Comparison of ENCODE assay signal across 1 cellular context in the genomic region with DNA sequence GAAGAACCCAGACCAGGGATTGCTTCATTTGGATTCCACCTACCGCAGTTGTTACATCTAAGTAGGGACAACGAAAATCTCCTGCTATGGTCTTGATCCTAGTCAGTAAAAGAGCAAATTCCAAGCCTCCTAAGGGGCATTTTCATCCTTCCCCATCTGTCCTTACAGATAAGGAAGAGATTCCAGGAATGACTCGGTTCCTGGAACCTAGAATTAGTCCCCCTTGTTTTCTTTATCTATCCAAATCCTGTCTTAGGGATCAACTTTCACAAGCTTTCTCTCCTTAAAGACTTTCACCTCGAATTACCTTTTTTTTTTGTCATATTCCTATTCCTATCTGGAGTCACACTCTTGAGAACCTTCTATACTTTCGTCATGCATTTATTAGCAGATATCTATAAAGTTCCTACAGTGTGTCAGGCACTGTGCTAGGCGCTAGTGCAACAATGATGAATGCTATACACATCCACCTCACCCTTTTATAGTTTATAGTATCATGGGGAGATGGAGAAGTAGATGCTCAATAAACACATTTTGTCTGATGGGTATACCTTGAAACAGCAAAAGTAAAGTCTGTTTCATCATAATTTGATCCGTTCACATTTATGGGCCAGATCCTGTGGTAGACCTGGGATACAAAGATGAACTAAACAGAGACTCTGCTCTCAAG.
TF ChIP-seq lines count a peak whose summit lies in the region.

No MANE protein-coding gene starts in this region.

TF ChIP-seq in K562, 482 proteins besides CTCF, POLR2A, EP300 and RAD21 (continued from another document and continues in another):
- TF ChIP-seq, protein P1, sequence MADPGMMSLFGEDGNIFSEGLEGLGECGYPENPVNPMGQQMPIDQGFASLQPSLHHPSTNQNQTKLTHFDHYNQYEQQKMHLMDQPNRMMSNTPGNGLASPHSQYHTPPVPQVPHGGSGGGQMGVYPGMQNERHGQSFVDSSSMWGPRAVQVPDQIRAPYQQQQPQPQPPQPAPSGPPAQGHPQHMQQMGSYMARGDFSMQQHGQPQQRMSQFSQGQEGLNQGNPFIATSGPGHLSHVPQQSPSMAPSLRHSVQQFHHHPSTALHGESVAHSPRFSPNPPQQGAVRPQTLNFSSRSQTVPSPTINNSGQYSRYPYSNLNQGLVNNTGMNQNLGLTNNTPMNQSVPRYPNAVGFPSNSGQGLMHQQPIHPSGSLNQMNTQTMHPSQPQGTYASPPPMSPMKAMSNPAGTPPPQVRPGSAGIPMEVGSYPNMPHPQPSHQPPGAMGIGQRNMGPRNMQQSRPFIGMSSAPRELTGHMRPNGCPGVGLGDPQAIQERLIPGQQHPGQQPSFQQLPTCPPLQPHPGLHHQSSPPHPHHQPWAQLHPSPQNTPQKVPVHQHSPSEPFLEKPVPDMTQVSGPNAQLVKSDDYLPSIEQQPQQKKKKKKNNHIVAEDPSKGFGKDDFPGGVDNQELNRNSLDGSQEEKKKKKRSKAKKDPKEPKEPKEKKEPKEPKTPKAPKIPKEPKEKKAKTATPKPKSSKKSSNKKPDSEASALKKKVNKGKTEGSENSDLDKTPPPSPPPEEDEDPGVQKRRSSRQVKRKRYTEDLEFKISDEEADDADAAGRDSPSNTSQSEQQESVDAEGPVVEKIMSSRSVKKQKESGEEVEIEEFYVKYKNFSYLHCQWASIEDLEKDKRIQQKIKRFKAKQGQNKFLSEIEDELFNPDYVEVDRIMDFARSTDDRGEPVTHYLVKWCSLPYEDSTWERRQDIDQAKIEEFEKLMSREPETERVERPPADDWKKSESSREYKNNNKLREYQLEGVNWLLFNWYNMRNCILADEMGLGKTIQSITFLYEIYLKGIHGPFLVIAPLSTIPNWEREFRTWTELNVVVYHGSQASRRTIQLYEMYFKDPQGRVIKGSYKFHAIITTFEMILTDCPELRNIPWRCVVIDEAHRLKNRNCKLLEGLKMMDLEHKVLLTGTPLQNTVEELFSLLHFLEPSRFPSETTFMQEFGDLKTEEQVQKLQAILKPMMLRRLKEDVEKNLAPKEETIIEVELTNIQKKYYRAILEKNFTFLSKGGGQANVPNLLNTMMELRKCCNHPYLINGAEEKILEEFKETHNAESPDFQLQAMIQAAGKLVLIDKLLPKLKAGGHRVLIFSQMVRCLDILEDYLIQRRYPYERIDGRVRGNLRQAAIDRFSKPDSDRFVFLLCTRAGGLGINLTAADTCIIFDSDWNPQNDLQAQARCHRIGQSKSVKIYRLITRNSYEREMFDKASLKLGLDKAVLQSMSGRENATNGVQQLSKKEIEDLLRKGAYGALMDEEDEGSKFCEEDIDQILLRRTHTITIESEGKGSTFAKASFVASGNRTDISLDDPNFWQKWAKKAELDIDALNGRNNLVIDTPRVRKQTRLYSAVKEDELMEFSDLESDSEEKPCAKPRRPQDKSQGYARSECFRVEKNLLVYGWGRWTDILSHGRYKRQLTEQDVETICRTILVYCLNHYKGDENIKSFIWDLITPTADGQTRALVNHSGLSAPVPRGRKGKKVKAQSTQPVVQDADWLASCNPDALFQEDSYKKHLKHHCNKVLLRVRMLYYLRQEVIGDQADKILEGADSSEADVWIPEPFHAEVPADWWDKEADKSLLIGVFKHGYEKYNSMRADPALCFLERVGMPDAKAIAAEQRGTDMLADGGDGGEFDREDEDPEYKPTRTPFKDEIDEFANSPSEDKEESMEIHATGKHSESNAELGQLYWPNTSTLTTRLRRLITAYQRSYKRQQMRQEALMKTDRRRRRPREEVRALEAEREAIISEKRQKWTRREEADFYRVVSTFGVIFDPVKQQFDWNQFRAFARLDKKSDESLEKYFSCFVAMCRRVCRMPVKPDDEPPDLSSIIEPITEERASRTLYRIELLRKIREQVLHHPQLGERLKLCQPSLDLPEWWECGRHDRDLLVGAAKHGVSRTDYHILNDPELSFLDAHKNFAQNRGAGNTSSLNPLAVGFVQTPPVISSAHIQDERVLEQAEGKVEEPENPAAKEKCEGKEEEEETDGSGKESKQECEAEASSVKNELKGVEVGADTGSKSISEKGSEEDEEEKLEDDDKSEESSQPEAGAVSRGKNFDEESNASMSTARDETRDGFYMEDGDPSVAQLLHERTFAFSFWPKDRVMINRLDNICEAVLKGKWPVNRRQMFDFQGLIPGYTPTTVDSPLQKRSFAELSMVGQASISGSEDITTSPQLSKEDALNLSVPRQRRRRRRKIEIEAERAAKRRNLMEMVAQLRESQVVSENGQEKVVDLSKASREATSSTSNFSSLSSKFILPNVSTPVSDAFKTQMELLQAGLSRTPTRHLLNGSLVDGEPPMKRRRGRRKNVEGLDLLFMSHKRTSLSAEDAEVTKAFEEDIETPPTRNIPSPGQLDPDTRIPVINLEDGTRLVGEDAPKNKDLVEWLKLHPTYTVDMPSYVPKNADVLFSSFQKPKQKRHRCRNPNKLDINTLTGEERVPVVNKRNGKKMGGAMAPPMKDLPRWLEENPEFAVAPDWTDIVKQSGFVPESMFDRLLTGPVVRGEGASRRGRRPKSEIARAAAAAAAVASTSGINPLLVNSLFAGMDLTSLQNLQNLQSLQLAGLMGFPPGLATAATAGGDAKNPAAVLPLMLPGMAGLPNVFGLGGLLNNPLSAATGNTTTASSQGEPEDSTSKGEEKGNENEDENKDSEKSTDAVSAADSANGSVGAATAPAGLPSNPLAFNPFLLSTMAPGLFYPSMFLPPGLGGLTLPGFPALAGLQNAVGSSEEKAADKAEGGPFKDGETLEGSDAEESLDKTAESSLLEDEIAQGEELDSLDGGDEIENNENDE (IDR thresholded peaks at IDR 0.05; ENCODE audit: low read depth, low read length), result no peak
- TF ChIP-seq STAT5A (IDR thresholded peaks at IDR 0.05; ENCODE audit: borderline replicate concordance, low read length) (peak; percentile 74), SUPT5H (IDR thresholded peaks at IDR 0.05) (no peak), TFAM (CRISPR knock-in tag; conservative IDR thresholded peaks at IDR 0.05) (no peak), DDX20 (tag; IDR thresholded peaks at IDR 0.05; ENCODE audit: low read depth) (no peak), BRD4 (IDR thresholded peaks at IDR 0.05) (no peak), POLR3A (IDR thresholded peaks at IDR 0.05; ENCODE audit: borderline replicate concordance, extremely low read depth, insufficient read depth, insufficient read length) (no peak), ARID1B (IDR thresholded peaks at IDR 0.05) (peak; percentile 91), ZNF589 (CRISPR knock-in tag; IDR thresholded peaks at IDR 0.05; ENCODE audit: low read depth) (no peak), PHB2 (IDR thresholded peaks at IDR 0.05; ENCODE audit: low read depth) (0 out of 2 replicates have a peak, but pooled peaks have one; percentile 13), ZNF644 (tag; IDR thresholded peaks at IDR 0.05; ENCODE audit: low read depth) (no peak), POLR2H (tag; IDR thresholded peaks at IDR 0.05; ENCODE audit: low read depth) (no peak), POLR2B (IDR thresholded peaks at IDR 0.05; ENCODE audit: low read depth, partially characterized antibody) (no peak), CSDE1 (IDR thresholded peaks at IDR 0.05) (no peak), HOXB6 (CRISPR knock-in tag; IDR thresholded peaks at IDR 0.05; ENCODE audit: borderline replicate concordance) (no peak), PHTF2 (CRISPR knock-in tag; IDR thresholded peaks at IDR 0.05) (no peak), ZNF197 (CRISPR knock-in tag; IDR thresholded peaks at IDR 0.05; ENCODE audit: low read depth) (no peak), SIN3B (IDR thresholded peaks at IDR 0.05; ENCODE audit: low read depth) (no peak), SNIP1 (IDR thresholded peaks at IDR 0.05; ENCODE audit: low read depth) (no peak), SREBF2 (CRISPR knock-in tag; IDR thresholded peaks at IDR 0.05) (no peak), FOXA3 (CRISPR knock-in tag; conservative IDR thresholded peaks at IDR 0.05 in 1 of 2, IDR thresholded peaks at IDR 0.05 in 1 of 2) (no peak)
- TF ChIP-seq, protein P2, sequence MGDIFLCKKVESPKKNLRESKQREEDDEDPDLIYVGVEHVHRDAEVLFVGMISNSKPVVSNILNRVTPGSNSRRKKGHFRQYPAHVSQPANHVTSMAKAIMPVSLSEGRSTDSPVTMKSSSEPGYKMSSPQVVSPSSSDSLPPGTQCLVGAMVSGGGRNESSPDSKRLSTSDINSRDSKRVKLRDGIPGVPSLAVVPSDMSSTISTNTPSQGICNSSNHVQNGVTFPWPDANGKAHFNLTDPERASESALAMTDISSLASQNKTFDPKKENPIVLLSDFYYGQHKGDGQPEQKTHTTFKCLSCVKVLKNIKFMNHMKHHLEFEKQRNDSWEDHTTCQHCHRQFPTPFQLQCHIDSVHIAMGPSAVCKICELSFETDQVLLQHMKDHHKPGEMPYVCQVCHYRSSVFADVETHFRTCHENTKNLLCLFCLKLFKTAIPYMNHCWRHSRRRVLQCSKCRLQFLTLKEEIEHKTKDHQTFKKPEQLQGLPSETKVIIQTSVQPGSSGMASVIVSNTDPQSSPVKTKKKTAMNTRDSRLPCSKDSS (IDR thresholded peaks at IDR 0.05; ENCODE audit: low read depth, partially characterized antibody), result no peak
- TF ChIP-seq, protein P3, sequence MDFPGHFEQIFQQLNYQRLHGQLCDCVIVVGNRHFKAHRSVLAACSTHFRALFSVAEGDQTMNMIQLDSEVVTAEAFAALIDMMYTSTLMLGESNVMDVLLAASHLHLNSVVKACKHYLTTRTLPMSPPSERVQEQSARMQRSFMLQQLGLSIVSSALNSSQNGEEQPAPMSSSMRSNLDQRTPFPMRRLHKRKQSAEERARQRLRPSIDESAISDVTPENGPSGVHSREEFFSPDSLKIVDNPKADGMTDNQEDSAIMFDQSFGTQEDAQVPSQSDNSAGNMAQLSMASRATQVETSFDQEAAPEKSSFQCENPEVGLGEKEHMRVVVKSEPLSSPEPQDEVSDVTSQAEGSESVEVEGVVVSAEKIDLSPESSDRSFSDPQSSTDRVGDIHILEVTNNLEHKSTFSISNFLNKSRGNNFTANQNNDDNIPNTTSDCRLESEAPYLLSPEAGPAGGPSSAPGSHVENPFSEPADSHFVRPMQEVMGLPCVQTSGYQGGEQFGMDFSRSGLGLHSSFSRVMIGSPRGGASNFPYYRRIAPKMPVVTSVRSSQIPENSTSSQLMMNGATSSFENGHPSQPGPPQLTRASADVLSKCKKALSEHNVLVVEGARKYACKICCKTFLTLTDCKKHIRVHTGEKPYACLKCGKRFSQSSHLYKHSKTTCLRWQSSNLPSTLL (IDR thresholded peaks at IDR 0.05), result no peak; the same call in 1 of the 2 replicates
- TF ChIP-seq, protein P4, sequence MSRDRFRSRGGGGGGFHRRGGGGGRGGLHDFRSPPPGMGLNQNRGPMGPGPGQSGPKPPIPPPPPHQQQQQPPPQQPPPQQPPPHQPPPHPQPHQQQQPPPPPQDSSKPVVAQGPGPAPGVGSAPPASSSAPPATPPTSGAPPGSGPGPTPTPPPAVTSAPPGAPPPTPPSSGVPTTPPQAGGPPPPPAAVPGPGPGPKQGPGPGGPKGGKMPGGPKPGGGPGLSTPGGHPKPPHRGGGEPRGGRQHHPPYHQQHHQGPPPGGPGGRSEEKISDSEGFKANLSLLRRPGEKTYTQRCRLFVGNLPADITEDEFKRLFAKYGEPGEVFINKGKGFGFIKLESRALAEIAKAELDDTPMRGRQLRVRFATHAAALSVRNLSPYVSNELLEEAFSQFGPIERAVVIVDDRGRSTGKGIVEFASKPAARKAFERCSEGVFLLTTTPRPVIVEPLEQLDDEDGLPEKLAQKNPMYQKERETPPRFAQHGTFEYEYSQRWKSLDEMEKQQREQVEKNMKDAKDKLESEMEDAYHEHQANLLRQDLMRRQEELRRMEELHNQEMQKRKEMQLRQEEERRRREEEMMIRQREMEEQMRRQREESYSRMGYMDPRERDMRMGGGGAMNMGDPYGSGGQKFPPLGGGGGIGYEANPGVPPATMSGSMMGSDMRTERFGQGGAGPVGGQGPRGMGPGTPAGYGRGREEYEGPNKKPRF (IDR thresholded peaks at IDR 0.05; ENCODE audit: low read depth, low read length), result no peak
- TF ChIP-seq, protein P5, sequence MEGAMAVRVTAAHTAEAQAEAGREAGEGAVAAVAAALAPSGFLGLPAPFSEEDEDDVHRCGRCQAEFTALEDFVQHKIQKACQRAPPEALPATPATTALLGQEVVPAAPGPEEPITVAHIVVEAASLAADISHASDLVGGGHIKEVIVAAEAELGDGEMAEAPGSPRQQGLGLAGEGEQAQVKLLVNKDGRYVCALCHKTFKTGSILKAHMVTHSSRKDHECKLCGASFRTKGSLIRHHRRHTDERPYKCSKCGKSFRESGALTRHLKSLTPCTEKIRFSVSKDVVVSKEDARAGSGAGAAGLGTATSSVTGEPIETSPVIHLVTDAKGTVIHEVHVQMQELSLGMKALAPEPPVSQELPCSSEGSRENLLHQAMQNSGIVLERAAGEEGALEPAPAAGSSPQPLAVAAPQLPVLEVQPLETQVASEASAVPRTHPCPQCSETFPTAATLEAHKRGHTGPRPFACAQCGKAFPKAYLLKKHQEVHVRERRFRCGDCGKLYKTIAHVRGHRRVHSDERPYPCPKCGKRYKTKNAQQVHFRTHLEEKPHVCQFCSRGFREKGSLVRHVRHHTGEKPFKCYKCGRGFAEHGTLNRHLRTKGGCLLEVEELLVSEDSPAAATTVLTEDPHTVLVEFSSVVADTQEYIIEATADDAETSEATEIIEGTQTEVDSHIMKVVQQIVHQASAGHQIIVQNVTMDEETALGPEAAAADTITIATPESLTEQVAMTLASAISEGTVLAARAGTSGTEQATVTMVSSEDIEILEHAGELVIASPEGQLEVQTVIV (CRISPR knock-in tag; IDR thresholded peaks at IDR 0.05; ENCODE audit: borderline replicate concordance), result no peak
- TF ChIP-seq, protein P6, sequence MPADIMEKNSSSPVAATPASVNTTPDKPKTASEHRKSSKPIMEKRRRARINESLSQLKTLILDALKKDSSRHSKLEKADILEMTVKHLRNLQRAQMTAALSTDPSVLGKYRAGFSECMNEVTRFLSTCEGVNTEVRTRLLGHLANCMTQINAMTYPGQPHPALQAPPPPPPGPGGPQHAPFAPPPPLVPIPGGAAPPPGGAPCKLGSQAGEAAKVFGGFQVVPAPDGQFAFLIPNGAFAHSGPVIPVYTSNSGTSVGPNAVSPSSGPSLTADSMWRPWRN (IDR thresholded peaks at IDR 0.05; ENCODE audit: low read depth), result no peak
